Comparison of ENCODE assay signal across 19 cellular contexts in genomic region chr11:32641361-32641760, GRCh38. TPM values are rescaled to one million over a fixed set of nuclear protein-coding genes. Genes with fewer than 3 reads are reported as not detected.
DNase-seq lines count a peak whose midpoint lies in the region; ATAC-seq, FAIRE-seq and TF ChIP-seq lines count a peak whose summit lies in the region.
"Had no signal": no experiment of that assay in that cellular context is flagged by ENCODE, and none has a peak within 500 bp of the region (broad histone marks: within the 10 kb centered on the region; RNA-seq: fewer than 3 reads in every experiment).

No MANE protein-coding gene starts in this region.

- TF ChIP-seq EP300 in HepG2 (IDR thresholded peaks at IDR 0.05; ENCODE audit: low read depth in 2 of 2, low read length in 2 of 2), result no peak
- no peak for TF ChIP-seq EP300 in HepG2 (CRISPR knock-in tag; IDR thresholded peaks at IDR 0.05; ENCODE audit: borderline replicate concordance)

- H3K4ac ChIP-seq in IMR-90 (ENCODE audit: low read depth, low read length), result no peak overlapping the region

- no peak overlapping the region for H2BK15ac ChIP-seq in IMR-90 (ENCODE audit: low read depth, low read length)

- H3K27me3 ChIP-seq in HepG2 (ENCODE audit: control insufficient read depth in 1 of 2, insufficient read depth in 2 of 2, low read length in 2 of 2) (no peaks in the 10 kb centered on the region; a peak in 1 of 5 replicates), right lobe of liver (no peaks in the 10 kb centered on the region), IMR-90 (ENCODE audit: control insufficient read depth, insufficient read depth, low read length) (no peaks in the 10 kb centered on the region)
- H3K27me3 ChIP-seq: BLaER1 treated with 17β-estradiol and CSF1 and Interleukin-3, amounts not matched to agents 10 nM and 100 nM had no signal

- H3K9me1 ChIP-seq in IMR-90 (ENCODE audit: insufficient read depth, low read length), result no peaks in the 10 kb centered on the region

- no peak overlapping the region for H4K5ac ChIP-seq in IMR-90 (ENCODE audit: low read depth, low read length)

- no peak overlapping the region for H3K27ac ChIP-seq in HepG2 (ENCODE audit: extremely low read length, insufficient read depth, low read length)
- H3K27ac ChIP-seq in right lobe of liver, result no peak overlapping the region
- no peak overlapping the region for H3K27ac ChIP-seq in IMR-90 (ENCODE audit: insufficient read depth, low read length)
- H3K27ac ChIP-seq: 22Rv1; BLaER1 treated with 17β-estradiol and CSF1 and Interleukin-3, amounts not matched to agents 10 nM and 100 nM; C4-2B had no signal

- in situ Hi-C loops in HepG2 (cut with HindIII; ENCODE audit: extremely low pct_ligation_motif_present, low pct_unique_long_range_greater_than_20kb), result no loop called here
- in situ Hi-C loops in IMR-90 (cut with MboI; ENCODE audit: low sequenced_read_pairs), result no loop called here

- H4K8ac ChIP-seq in IMR-90 (ENCODE audit: low read depth in 2 of 2, low read length in 2 of 2), result no peak overlapping the region

- no peaks in the 10 kb centered on the region for H3K36me3 Mint-ChIP-seq in T-cell
- H3K36me3 Mint-ChIP-seq: CD8-positive, alpha-beta T cell had no signal

- no peak overlapping the region for H3K27ac Mint-ChIP-seq in T-cell
- H3K27ac Mint-ChIP-seq: B cell; CD4-positive, alpha-beta T cell; CD8-positive, alpha-beta T cell had no signal

- H3K4me3 Mint-ChIP-seq in T-cell, result no peak overlapping the region
- H3K4me3 Mint-ChIP-seq: B cell; CD4-positive, alpha-beta T cell; CD8-positive, alpha-beta T cell had no signal

- H3K27me3 Mint-ChIP-seq in T-cell, result peaks cover 12 to 15% of the 10 kb centered on the region in 2 donors

- TF ChIP-seq CTCF in HepG2 (CRISPR knock-in tag; IDR thresholded peaks at IDR 0.05) (no peak), right lobe of liver (IDR thresholded peaks at IDR 0.05) (no peak), IMR-90 (conservative IDR thresholded peaks at IDR 0.05; ENCODE audit: low read depth, low read length) (no peak)

- H3K4me1 Mint-ChIP-seq in T-cell, result no peaks in the 10 kb centered on the region
- H3K4me1 Mint-ChIP-seq: B cell had no signal

- no peak for TF ChIP-seq POLR2A in HepG2 (IDR thresholded peaks at IDR 0.05; ENCODE audit: insufficient read depth in 1 of 2, low read depth in 2 of 2, low read length in 2 of 2)
- TF ChIP-seq POLR2A in right lobe of liver (IDR thresholded peaks at IDR 0.05), result no peak
- no peak for TF ChIP-seq POLR2A in IMR-90 (IDR thresholded peaks at IDR 0.05; ENCODE audit: low read depth, low read length)

- H3K36me3 ChIP-seq in HepG2 (replicated peaks in 1 of 2; ENCODE audit: control insufficient read depth in 1 of 2, insufficient read depth in 2 of 2, low read length in 2 of 2), result no peaks in the 10 kb centered on the region
- H3K36me3 ChIP-seq in right lobe of liver, result no peaks in the 10 kb centered on the region
- H3K36me3 ChIP-seq in IMR-90 (ENCODE audit: control insufficient read depth, insufficient read depth, low read length), result no peaks in the 10 kb centered on the region
- H3K36me3 ChIP-seq: BLaER1 treated with 17β-estradiol and CSF1 and Interleukin-3, amounts not matched to agents 10 nM and 100 nM had no signal

- H2AK5ac ChIP-seq in IMR-90 (ENCODE audit: low read depth, low read length), result no peak overlapping the region

- no peak overlapping the region for H2AFZ ChIP-seq in HepG2 (ENCODE audit: low read length)
- no peak overlapping the region for H2AFZ ChIP-seq in IMR-90 (replicated peaks; ENCODE audit: low read length, poor library complexity)

- no peak overlapping the region for H2BK120ac ChIP-seq in IMR-90 (ENCODE audit: low read depth, low read length)

- no peaks in the 10 kb centered on the region for H3K4me1 ChIP-seq in HepG2 (ENCODE audit: insufficient read depth, low read length)
- no peaks in the 10 kb centered on the region for H3K4me1 ChIP-seq in right lobe of liver
- no peaks in the 10 kb centered on the region for H3K4me1 ChIP-seq in IMR-90 (ENCODE audit: control insufficient read depth, insufficient read depth, low read length)
- H3K4me1 ChIP-seq: BLaER1 treated with 17β-estradiol and CSF1 and Interleukin-3, amounts not matched to agents 10 nM and 100 nM; Caco-2 had no signal

- no peaks in the 10 kb centered on the region for H3K9me3 ChIP-seq in HepG2 (ENCODE audit: low read length)
- H3K9me3 ChIP-seq in right lobe of liver, result no peaks in the 10 kb centered on the region
- H3K9me3 ChIP-seq in IMR-90 (ENCODE audit: control insufficient read depth, insufficient read depth, low read length), result no peaks in the 10 kb centered on the region
- H3K9me3 ChIP-seq: BLaER1 treated with 17β-estradiol and CSF1 and Interleukin-3, amounts not matched to agents 10 nM and 100 nM; Caco-2 had no signal

- FAIRE-seq in HepG2 (lab: Jason Lieb, UNC), result no peak
- FAIRE-seq: D721Med, GM12891, GM19239 had no signal

- ATAC-seq in HepG2 (no peak), right lobe of liver (no peak), IMR-90 (ENCODE audit: low read depth) (no peak), T-cell (replicated peaks in 1 of 4) (no peak), HG03097 (IDR thresholded peaks at IDR 0.05; ENCODE audit: low FRiP score, unreplicated experiment) (no peak)
- ATAC-seq: CD8-positive, alpha-beta T cell had no signal

- H3K9ac ChIP-seq in HepG2 (ENCODE audit: insufficient read depth, low read depth, low read length), result no peak overlapping the region
- H3K9ac ChIP-seq in IMR-90 (ENCODE audit: low read depth, low read length), result no peak overlapping the region
- H3K9ac ChIP-seq: BLaER1 treated with 17β-estradiol and CSF1 and Interleukin-3, amounts not matched to agents 10 nM and 100 nM had no signal

- H2BK5ac ChIP-seq in IMR-90 (ENCODE audit: low read depth, low read length, poor library complexity, severe bottlenecking), result no peak overlapping the region

- H3K4me2 ChIP-seq in HepG2 (ENCODE audit: low read depth, low read length) (no peak overlapping the region), IMR-90 (ENCODE audit: low read depth, low read length) (no peak overlapping the region)
- H3K4me2 ChIP-seq: BLaER1 treated with 17β-estradiol and CSF1 and Interleukin-3, amounts not matched to agents 10 nM and 100 nM had no signal

- no peak overlapping the region for H2AK9ac ChIP-seq in IMR-90 (replicated peaks; ENCODE audit: low read depth, low read length, poor library complexity)

- H3K14ac ChIP-seq in IMR-90 (replicated peaks; ENCODE audit: low read depth, low read length), result no peak overlapping the region

- POLR2A ChIA-PET in HepG2 (lab: Yijun Ruan, JAX) (no interaction called here), IMR-90 (lab: Charles Lee; ENCODE audit: unreplicated experiment) (no interaction called here), T-cell (lab: Charles Lee) (no interaction called here)

- H3K56ac ChIP-seq in IMR-90 (ENCODE audit: extremely low read depth, insufficient read depth, low read length), result no peak overlapping the region

- DNase-seq in HepG2 (ENCODE audit: low spot score) (no peak), right lobe of liver (no peak), IMR-90 (no peak), T-cell (no peak)
- DNase-seq: AML-193; Caco-2; Calu3; CD4-positive, alpha-beta T cell; CD8-positive, alpha-beta T cell; DMS79 treated with DMSO at 0.1 percent for 48 hours; GF-D8 had no signal

- H3K23ac ChIP-seq in IMR-90 (ENCODE audit: low read depth, low read length), result no peak overlapping the region

- H3K18ac ChIP-seq in IMR-90 (ENCODE audit: low read depth, low read length), result no peak overlapping the region

- no peaks in the 10 kb centered on the region for H3K79me2 ChIP-seq in HepG2 (ENCODE audit: insufficient read depth, low read length)

- H4K20me1 ChIP-seq in HepG2 (ENCODE audit: insufficient read depth, low read length), result no peaks in the 10 kb centered on the region
- no peaks in the 10 kb centered on the region for H4K20me1 ChIP-seq in IMR-90 (ENCODE audit: insufficient read depth, low read length)
- H4K20me1 ChIP-seq: BLaER1 treated with 17β-estradiol and CSF1 and Interleukin-3, amounts not matched to agents 10 nM and 100 nM had no signal

- TF ChIP-seq RAD21 in HepG2 (CRISPR knock-in tag; IDR thresholded peaks at IDR 0.05) (no peak), IMR-90 (IDR thresholded peaks at IDR 0.05; ENCODE audit: low read length) (no peak)

- H3K4me3 ChIP-seq in HepG2 (replicated peaks in 1 of 3; ENCODE audit: insufficient read depth in 1 of 3, low read depth in 2 of 3, low read length in 3 of 3) (no peak overlapping the region), right lobe of liver (no peak overlapping the region), IMR-90 (ENCODE audit: insufficient read depth, low read depth, low read length) (no peak overlapping the region)
- H3K4me3 ChIP-seq: BLaER1 treated with 17β-estradiol and CSF1 and Interleukin-3, amounts not matched to agents 10 nM and 100 nM had no signal

- intact Hi-C loops in HepG2 (cut with micrococcal nuclease; ENCODE audit: unreplicated experiment) (no loop called here), right lobe of liver (cut with DNase I) (no loop called here), IMR-90 (cut with micrococcal nuclease) (no loop called here)

- dilution Hi-C loops in IMR-90 (cut with HindIII; ENCODE audit: low sequenced_read_pairs, unreplicated experiment), result no loop called here

- no peaks in the 10 kb centered on the region for H3K79me1 ChIP-seq in IMR-90 (ENCODE audit: low read depth in 1 of 2, low read length in 2 of 2)

- no peak overlapping the region for H4K91ac ChIP-seq in IMR-90 (ENCODE audit: insufficient read depth, low read depth, low read length)

- BruUV-seq in HepG2 (replicated peaks; lab: Mats Ljungman, UMichigan) (no TSS peak), IMR-90 (replicated peaks; lab: Mats Ljungman, UMichigan) (no TSS peak)

- CTCF ChIA-PET in HepG2 (lab: Yijun Ruan, JAX; ENCODE audit: low intra/inter-chr PET ratio, low total read pairs) (no interaction called here), IMR-90 (lab: Yijun Ruan, JAX) (no interaction called here), T-cell (lab: Charles Lee) (no interaction called here)

- no peaks in the 10 kb centered on the region for H3K9me3 Mint-ChIP-seq in T-cell
- H3K9me3 Mint-ChIP-seq: CD4-positive, alpha-beta T cell; CD8-positive, alpha-beta T cell had no signal

- no peak overlapping the region for H2BK20ac ChIP-seq in IMR-90 (ENCODE audit: low read depth, low read length)

RNA-seq across cellular contexts. Expression of gene EIF3M, which starts 57.7 kb away (rescaled TPM):
- total RNA-seq in HepG2 (2016; rRNA removed; fragmentation: Illumina TruSeq; extraction: Trizol), result 389 and 593 TPM in 2 replicates
- total RNA-seq in HepG2 (2016; cell fraction: cytosol; rRNA removed; fragmentation: Illumina TruSeq; extraction: Trizol; ENCODE audit: low read depth), result 143 and 163 TPM in 2 replicates
- total RNA-seq in HepG2 (2016; cell fraction: insoluble cytoplasmic fraction; rRNA removed; fragmentation: Illumina TruSeq; extraction: Trizol), result 382 and 605 TPM in 2 replicates
- 254 and 301 TPM in 2 replicates for total RNA-seq in HepG2 (2016; cell fraction: membrane; rRNA removed; fragmentation: Illumina TruSeq; extraction: Trizol)
- total RNA-seq in HepG2 (2016; cell fraction: nucleus; rRNA removed; fragmentation: Illumina TruSeq; extraction: Trizol), result 198 and 212 TPM in 2 replicates
- 226 and 279 TPM in 2 replicates for polyA plus RNA-seq in HepG2 (2011; rRNA removed)
- polyA plus RNA-seq in HepG2 (2011; cell fraction: cytosol; rRNA removed), result 204 and 312 TPM in 2 replicates
- polyA plus RNA-seq in HepG2 (2011; cell fraction: nucleus; rRNA removed), result 107 and 136 TPM in 2 replicates
- 338 and 453 TPM in 2 replicates for polyA plus RNA-seq in HepG2 (2012)
- 156 and 174 TPM in 2 replicates for polyA plus RNA-seq in HepG2 (2016; cell fraction: cytosol; fragmentation: Illumina TruSeq; extraction: Trizol; ENCODE audit: low read depth)
- polyA plus RNA-seq in HepG2 (2016; cell fraction: insoluble cytoplasmic fraction; fragmentation: Illumina TruSeq; extraction: Trizol; ENCODE audit: low read depth), result 573 and 611 TPM in 2 replicates
- polyA plus RNA-seq in HepG2 (2016; cell fraction: membrane; fragmentation: Illumina TruSeq; extraction: Trizol; ENCODE audit: low read depth), result 226 and 268 TPM in 2 replicates
- polyA plus RNA-seq in HepG2 (2016; cell fraction: nucleus; fragmentation: Illumina TruSeq; extraction: Trizol; ENCODE audit: insufficient read depth, low read depth), result 317 and 325 TPM in 2 replicates
- 48.7 and 110 TPM in 2 replicates for polyA minus RNA-seq in HepG2 (2011; rRNA and poly(A)+ RNA removed; ENCODE audit: low replicate concordance)
- 124 and 131 TPM in 2 replicates for polyA minus RNA-seq in HepG2 (2011; cell fraction: cytosol; rRNA and poly(A)+ RNA removed)
- 70.2 and 79.9 TPM in 2 replicates for polyA minus RNA-seq in HepG2 (2011; cell fraction: nucleus; rRNA and poly(A)+ RNA removed)
- 100 to 1,000 TPM in 2 of 6 experiments, 10 to 100 TPM in 4; 61.4 to 254 (median 90.2) TPM for total RNA-seq in right lobe of liver
- total RNA-seq in IMR-90 (2012; rRNA removed), result 466 and 781 TPM in 2 replicates
- polyA plus RNA-seq in IMR-90 (2012; rRNA removed), result 310 and 376 TPM in 2 replicates
- polyA plus RNA-seq in IMR-90 (2012; cell fraction: cytosol; rRNA removed), result 83.2 and 309 TPM in 2 replicates
- polyA plus RNA-seq in IMR-90 (2012; cell fraction: nucleus; rRNA removed; ENCODE audit: low replicate concordance), result 22.2 and 200 TPM in 2 replicates
- total RNA-seq in T-cell, result 100 to 1,000 TPM; 184 to 229 (median 209) TPM
